ENCODE assay signal across 6 cellular contexts in genomic region chr11:126268361-126268707, GRCh38. TPM values are rescaled to one million over a fixed set of nuclear protein-coding genes. Genes with fewer than 3 reads are reported as not detected.
DNase-seq lines count a peak whose midpoint lies in the region; ATAC-seq, FAIRE-seq and TF ChIP-seq lines count a peak whose summit lies in the region.

No MANE protein-coding gene starts in this region.

- H3K36me3 Mint-ChIP-seq in chondrocyte (ENCODE audit: low read depth) = peaks cover 30% of the 10 kb centered on the region

- H3K27me3 ChIP-seq in pancreas = no peaks in the 10 kb centered on the region

- intact Hi-C loops in pancreas (cut with DNase I) = no loop called here

- TF ChIP-seq CTCF in chondrocyte (IDR thresholded peaks at IDR 0.05) (no peak), pancreas (IDR thresholded peaks at IDR 0.05) (no peak)

- peak overlapping the region; percentile 96 for H3K4me3 Mint-ChIP-seq in chondrocyte (ENCODE audit: unreplicated experiment)

- no peaks in the 10 kb centered on the region for H3K9me3 ChIP-seq in pancreas

- H3K27ac Mint-ChIP-seq in chondrocyte (ENCODE audit: unreplicated experiment) = peak overlapping the region; percentile 97

- DNase-seq in A172 (ENCODE audit: low spot score) (peak; percentile 0), chondrocyte (ENCODE audit: low spot score) (no peak), pancreas (peak in 2 of 6 donors; percentile 29 to 35), NCI-H345 (lab: John Stamatoyannopoulos, UW) (no peak)

- 0 to 1% methylated on average over 23 of the region's 23 CpGs for WGBS in pancreas, 2 donors

- H3K4me1 ChIP-seq in pancreas = peaks cover 4 to 12% (median 10%) of the 10 kb centered on the region in 3 donors

- H3K27me3 Mint-ChIP-seq in chondrocyte (ENCODE audit: low read depth) = no peaks in the 10 kb centered on the region

- ATAC-seq in HG02759 (IDR thresholded peaks at IDR 0.05; ENCODE audit: unreplicated experiment) = peak; percentile 6
- peak; percentile 8 to 18 (median 10) for ATAC-seq in pancreas
- ATAC-seq in GM21390 (IDR thresholded peaks at IDR 0.05; ENCODE audit: unreplicated experiment) = no peak

- H3K9me3 Mint-ChIP-seq in chondrocyte (ENCODE audit: low read depth) = no peaks in the 10 kb centered on the region

- no peak for FAIRE-seq in pancreas (lab: Jason Lieb, UNC)

- peak overlapping the region; percentile 52 to 84 (median 76) for H3K4me3 ChIP-seq in pancreas

- peaks cover 37% of the 10 kb centered on the region for H3K4me1 Mint-ChIP-seq in chondrocyte (ENCODE audit: low read depth)

- H3K27ac ChIP-seq in pancreas = peak overlapping the region; percentile 83 to 90 (median 88)

- peaks cover 15 to 39% (median 36%) of the 10 kb centered on the region in 3 donors for H3K36me3 ChIP-seq in pancreas

RNA-seq across cellular contexts. Expression of gene SRPRA, which starts 0.4 kb away (rescaled TPM):
- 67.2 and 75.1 TPM in 2 replicates for total RNA-seq in A172 (2014; rRNA removed; shearing (Covaris generic))
- total RNA-seq in chondrocyte (108 to 144 TPM (median 110 TPM) in 3 replicates), pancreas (100 to 1,000 TPM; 137 to 178 (median 172) TPM)
- polyA plus RNA-seq in pancreas = 100 to 1,000 TPM in 1 of 2 donors, 10 to 100 TPM in 1; 76.5 to 107 TPM

RNA-seq across cellular contexts. Expression of gene FOXRED1, which starts 0.6 kb away (rescaled TPM):
- 22.6 and 28.1 TPM in 2 replicates for total RNA-seq in A172 (2014; rRNA removed; shearing (Covaris generic))
- total RNA-seq in chondrocyte (19.1 to 32.5 TPM (median 19.3 TPM) in 3 replicates), pancreas (10 to 100 TPM in 2 of 6 donors, 1 to 10 TPM in 4; 6.3 to 16.3 (median 7.5) TPM)
- polyA plus RNA-seq in pancreas = 10 to 100 TPM; 27.8 to 29.4 TPM

RNA-seq across cellular contexts. Expression of gene TIRAP, which starts 14.6 kb away (rescaled TPM):
- 2.3 and 4.1 TPM in 2 replicates for total RNA-seq in A172 (2014; rRNA removed; shearing (Covaris generic))
- total RNA-seq in chondrocyte (8.6 to 10.0 TPM (median 9.8 TPM) in 3 replicates), pancreas (1 to 10 TPM; 5.3 to 8.2 (median 6.6) TPM)
- polyA plus RNA-seq in pancreas = 1 to 10 TPM; 6.1 to 6.4 TPM

RNA-seq across cellular contexts. Expression of gene DCPS, which starts 35.5 kb away (rescaled TPM):
- 16.2 and 16.6 TPM in 2 replicates for total RNA-seq in A172 (2014; rRNA removed; shearing (Covaris generic))
- total RNA-seq in chondrocyte (12.3 to 14.8 TPM (median 12.4 TPM) in 3 replicates), pancreas (10 to 100 TPM in 3 of 6 donors, 1 to 10 TPM in 3; 8.4 to 16.6 (median 9.8) TPM)
- 10 to 100 TPM; 15.2 to 16.6 TPM for polyA plus RNA-seq in pancreas

RNA-seq across cellular contexts. Expression of gene FAM118B, which starts 56.8 kb away (rescaled TPM):
- 25.4 and 34.5 TPM in 2 replicates for total RNA-seq in A172 (2014; rRNA removed; shearing (Covaris generic))
- total RNA-seq in chondrocyte (23.2 to 25.9 TPM (median 24.3 TPM) in 3 replicates), pancreas (1 to 10 TPM; 2.5 to 9.0 (median 3.7) TPM)
- 1 to 10 TPM; 2.5 to 4.3 TPM for polyA plus RNA-seq in pancreas
